25 cellular contexts compared by ENCODE assay signal in genomic region chr1:165762725-165763124, GRCh38. TPM values are rescaled to one million over a fixed set of nuclear protein-coding genes. Genes with fewer than 3 reads are reported as not detected.
DNase-seq lines count a peak whose midpoint lies in the region; ATAC-seq, FAIRE-seq and TF ChIP-seq lines count a peak whose summit lies in the region.
"Had no signal": no experiment of that assay in that cellular context is flagged by ENCODE, and none has a peak within 500 bp of the region (broad histone marks: within the 10 kb centered on the region; RNA-seq: fewer than 3 reads in every experiment).

No MANE protein-coding gene starts in this region.

- H3K9ac ChIP-seq in DND-41 (ENCODE audit: low read depth, low read length) (no peak overlapping the region), Loucy (ENCODE audit: low read depth, low read length, poor library complexity, severe bottlenecking) (peak overlapping the region; percentile 20)
- H3K9ac ChIP-seq: BLaER1 had no signal

- H3K9me3 ChIP-seq in DND-41 (ENCODE audit: insufficient read depth, low read length, severe bottlenecking) (no peaks in the 10 kb centered on the region), Loucy (ENCODE audit: insufficient read depth, low read depth, low read length) (no peaks in the 10 kb centered on the region)
- H3K9me3 ChIP-seq: A549, BE2C, BLaER1 had no signal

- H3K27ac ChIP-seq in DND-41 (ENCODE audit: low read length), result no peak overlapping the region
- H3K27ac ChIP-seq: A549, BLaER1 had no signal

- H3K36me3 ChIP-seq in DND-41 (ENCODE audit: insufficient read depth, low read length) (peaks cover 83% of the 10 kb centered on the region), Loucy (ENCODE audit: insufficient read depth, low read length) (peaks cover 26% of the 10 kb centered on the region; the same call in 1 of the 2 replicates)

- H3K4me1 ChIP-seq in DND-41 (ENCODE audit: insufficient read depth, low read length), result peaks cover 36% of the 10 kb centered on the region
- H3K4me1 ChIP-seq in Loucy (ENCODE audit: insufficient read depth, low read length, poor library complexity, severe bottlenecking), result peaks cover 33% of the 10 kb centered on the region
- H3K4me1 ChIP-seq: BE2C had no signal

- intact Hi-C loops in sciatic nerve (cut with DNase I), result no loop called here

- H4K20me1 ChIP-seq in DND-41 (ENCODE audit: insufficient read depth, low read length) (peaks cover 12% of the 10 kb centered on the region; the same call in 1 of the 2 replicates), Loucy (ENCODE audit: insufficient read depth, low read length, poor library complexity, severe bottlenecking) (peaks cover 10% of the 10 kb centered on the region)

- no peak for DNase-seq in DND-41
- no peak for DNase-seq in stimulated activated CD4-positive, alpha-beta T cell treated with anti-CD3 and anti-CD28 coated beads, Interleukin-15, amount 100 ng/mL, for 24 hours
- DNase-seq in AG08395 (ENCODE audit: low spot score), result no peak
- DNase-seq in sciatic nerve (ENCODE audit: low spot score), result no peak
- DNase-seq in HK-2 (ENCODE audit: unreplicated experiment), result no peak
- DNase-seq: 8988T; BE2C; C1 segment of cervical spinal cord; CD4-positive, alpha-beta memory T cell; CD4-positive, CD25-positive, alpha-beta regulatory T cell; CD8-positive, alpha-beta memory T cell; COR-L47; DMS 273 treated with DMSO at 0.1 percent for 48 hours; DMS153; DMS53; DMS79; GF-D8 had no signal

- no peak overlapping the region for H3K4me3 ChIP-seq in DND-41 (ENCODE audit: low read depth in 1 of 2, low read length in 2 of 2)
- peak overlapping the region; percentile 40 for H3K4me3 ChIP-seq in Loucy (ENCODE audit: low read length, poor library complexity, severe bottlenecking)
- H3K4me3 ChIP-seq: A549, BLaER1 had no signal

- H2AFZ ChIP-seq in DND-41 (ENCODE audit: low read depth, low read length), result no peak overlapping the region
- H2AFZ ChIP-seq in Loucy (ENCODE audit: low read length), result no peak overlapping the region

- H3F3A ChIP-seq in Loucy (ENCODE audit: low read depth), result no peaks in the 10 kb centered on the region

- ATAC-seq in DND-41 (ENCODE audit: insufficient read depth, low read depth) (no peak), sciatic nerve (no peak)
- ATAC-seq: A549 had no signal

- H3K4me2 ChIP-seq in DND-41 (ENCODE audit: insufficient read depth, low read length), result peak overlapping the region; percentile 22; the same call in 1 of the 2 replicates
- peak overlapping the region; percentile 65 for H3K4me2 ChIP-seq in Loucy (ENCODE audit: low read depth, low read length, poor library complexity, severe bottlenecking)
- H3K4me2 ChIP-seq: A549, BLaER1 had no signal

- no peaks in the 10 kb centered on the region for H3K9me2 ChIP-seq in Loucy (replicated peaks; ENCODE audit: low read depth, low read length)

- FAIRE-seq in A204.1 (lab: Jason Lieb, UNC) (peak; percentile 11), TTC549 (lab: Jason Lieb, UNC) (peak; percentile 69)
- FAIRE-seq: A549, G401.6, GM12891, GM19239 had no signal

- TF ChIP-seq CTCF in DND-41 (IDR thresholded peaks at IDR 0.05; ENCODE audit: borderline replicate concordance, extremely low read depth, low read length, poor library complexity, severe bottlenecking), result no peak
- TF ChIP-seq CTCF in Loucy (conservative IDR thresholded peaks at IDR 0.05; ENCODE audit: low read length), result no peak

- peaks cover 85% of the 10 kb centered on the region for H3K79me2 ChIP-seq in DND-41 (ENCODE audit: insufficient read depth, low read length)
- peaks cover 84% of the 10 kb centered on the region for H3K79me2 ChIP-seq in Loucy (ENCODE audit: insufficient read depth, low read length)

- H3K27me3 ChIP-seq in DND-41 (ENCODE audit: insufficient read depth, low read length, poor library complexity) (no peaks in the 10 kb centered on the region), Loucy (ENCODE audit: insufficient read depth, low read length, poor library complexity, severe bottlenecking) (no peaks in the 10 kb centered on the region)
- H3K27me3 ChIP-seq: BE2C, BLaER1 had no signal

RNA-seq across cellular contexts. Expression of gene TMCO1, which starts 5.9 kb away (rescaled TPM):
- 55.1 TPM for total RNA-seq in sciatic nerve
